In genomic region chr1:59999746-60000145, GRCh38 we compare ENCODE assay signal across 17 cellular contexts.
A peak's percentile ranks its signal among the peaks of the same experiment; 100 is the strongest.
DNase-seq lines count a peak whose midpoint lies in the region; ATAC-seq and TF ChIP-seq lines count a peak whose summit lies in the region.
"Had no signal": no experiment of that assay in that cellular context is flagged by ENCODE, and none has a peak within 500 bp of the region (broad histone marks: within the 10 kb centered on the region; RNA-seq: fewer than 3 reads in every experiment).

No MANE protein-coding gene starts in this region.

- H2AFZ ChIP-seq in neural progenitor cell (replicated peaks) = peak overlapping the region; percentile 19

- peaks cover 3% of the 10 kb centered on the region for H3F3A ChIP-seq in neural progenitor cell (ENCODE audit: low read depth)

- no peaks in the 10 kb centered on the region for H3K27me3 Mint-ChIP-seq in neural progenitor cell (ENCODE audit: insufficient read depth, low read depth)

- H3K9me3 ChIP-seq in ascending aorta (no peaks in the 10 kb centered on the region), neural progenitor cell (ENCODE audit: low read depth) (no peaks in the 10 kb centered on the region), aorta (ENCODE audit: control insufficient read depth, low read length) (no peaks in the 10 kb centered on the region)
- H3K9me3 ChIP-seq: HAP-1 had no signal

- intact Hi-C loops in ascending aorta (cut with DNase I) (loop anchor here (5.0 to 10.0 kb wide), 2 partner anchors 133 to 1645 kb away; no protein-coding TSS in a partner anchor), aorta (cut with DNase I) (loop anchor here (5.0 to 10.0 kb wide), 3 partner anchors 68 to 135 kb away; no protein-coding TSS in a partner anchor)

- TF ChIP-seq CTCF in ascending aorta (IDR thresholded peaks at IDR 0.05) (no peak), neural progenitor cell (IDR thresholded peaks at IDR 0.05) (no peak)

- no peak overlapping the region for H3K4me3 Mint-ChIP-seq in neural progenitor cell
- H3K4me3 Mint-ChIP-seq: B cell; CD4-positive, alpha-beta T cell; HFFc6 had no signal

- peak; percentile 63 for DNase-seq in Daoy (ENCODE audit: low read depth)
- DNase-seq in ascending aorta (ENCODE audit: low spot score in 2 of 2) = no peak
- no peak for DNase-seq in neural progenitor cell (ENCODE audit: low spot score)
- DNase-seq in aorta = no peak
- no peak for DNase-seq in RPMI8226
- no peak for DNase-seq in stimulated activated CD4-positive, alpha-beta T cell treated with anti-CD3 and anti-CD28 coated beads, Interleukin-4, amount 100 ng/mL, for 24 hours
- no peak for DNase-seq in stimulated activated CD8-positive, alpha-beta memory T cell treated with anti-CD3 and anti-CD28 coated beads, Interleukin-4, amount 100 ng/mL, for 48 hours
- DNase-seq: 8988T; ACHN; C1 segment of cervical spinal cord; Calu3; CD4-positive, alpha-beta T cell; DMS 273 treated with DMSO at 0.1 percent for 48 hours; GOT3; HFFc6 had no signal

- no peak overlapping the region for H3K27ac Mint-ChIP-seq in neural progenitor cell
- H3K27ac Mint-ChIP-seq: B cell; CD4-positive, alpha-beta T cell; HFFc6 had no signal

- H3K36me3 ChIP-seq in ascending aorta = no peaks in the 10 kb centered on the region
- no peaks in the 10 kb centered on the region for H3K36me3 ChIP-seq in neural progenitor cell
- no peaks in the 10 kb centered on the region for H3K36me3 ChIP-seq in aorta (ENCODE audit: control insufficient read depth in 1 of 2, insufficient read depth in 2 of 2, low read length in 1 of 2)
- H3K36me3 ChIP-seq: HAP-1 had no signal

- ATAC-seq in aorta (ENCODE audit: low FRiP score) = no peak

- peak overlapping the region; percentile 28 for H3K4me2 ChIP-seq in neural progenitor cell

- H3K79me2 ChIP-seq in neural progenitor cell (ENCODE audit: low read depth) = no peaks in the 10 kb centered on the region

- no peak overlapping the region for H3K9ac ChIP-seq in neural progenitor cell

- WGBS in aorta, 2 donors = 14 to 39% methylated on average over 2 of the region's 2 CpGs

- no peaks in the 10 kb centered on the region for H4K20me1 ChIP-seq in neural progenitor cell (ENCODE audit: low read depth)

- H3K4me1 ChIP-seq in ascending aorta (peaks cover 0 to 30% of the 10 kb centered on the region in 2 donors), neural progenitor cell (peaks cover 30% of the 10 kb centered on the region), aorta (ENCODE audit: control insufficient read depth in 1 of 2, insufficient read depth in 2 of 2, low read length in 2 of 2) (peaks cover 7% of the 10 kb centered on the region in 2 donors)

- H3K36me3 Mint-ChIP-seq in neural progenitor cell = no peaks in the 10 kb centered on the region

- H3K4me1 Mint-ChIP-seq in neural progenitor cell = peaks cover 22% of the 10 kb centered on the region
- H3K4me1 Mint-ChIP-seq: B cell had no signal

- H3K27ac ChIP-seq in ascending aorta = peak overlapping the region; percentile 52 to 65
- H3K27ac ChIP-seq in neural progenitor cell = no peak overlapping the region
- peak overlapping the region; percentile 5 to 57 for H3K27ac ChIP-seq in aorta (ENCODE audit: low read depth in 1 of 2, low read length in 2 of 2)

- H3K27me3 ChIP-seq in ascending aorta = no peaks in the 10 kb centered on the region
- H3K27me3 ChIP-seq in neural progenitor cell = no peaks in the 10 kb centered on the region
- no peaks in the 10 kb centered on the region for H3K27me3 ChIP-seq in aorta (ENCODE audit: control insufficient read depth in 1 of 2, insufficient read depth in 2 of 2, low read length in 1 of 2)

- no peaks in the 10 kb centered on the region for H3K9me3 Mint-ChIP-seq in neural progenitor cell
- H3K9me3 Mint-ChIP-seq: CD4-positive, alpha-beta T cell; HFFc6 had no signal

- H3K4me3 ChIP-seq in ascending aorta (no peak overlapping the region), neural progenitor cell (no peak overlapping the region), aorta (ENCODE audit: low read length in 2 of 2) (no peak overlapping the region)
- H3K4me3 ChIP-seq: HAP-1 had no signal
